ENCODE assay signal across 16 cellular contexts in the genomic region with DNA sequence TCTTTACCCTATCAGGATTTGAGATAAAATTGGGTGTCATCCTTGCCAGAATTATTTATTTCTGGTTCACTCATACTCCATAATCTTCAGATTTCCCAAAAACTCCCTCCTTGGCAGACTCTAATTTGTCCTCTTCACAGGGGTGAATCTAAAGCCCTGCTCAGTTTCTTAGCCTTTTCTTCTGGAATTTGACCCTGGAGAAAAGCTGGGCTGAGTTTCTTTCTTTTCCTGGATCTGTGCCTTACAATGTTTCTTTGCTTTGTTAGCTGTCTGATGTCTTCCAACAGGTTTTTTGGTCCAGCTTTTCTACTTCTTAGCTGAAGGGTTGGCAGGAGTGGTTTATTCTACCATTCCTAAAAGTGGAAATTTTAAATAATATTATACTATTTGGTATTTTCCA.
"Had no signal": no experiment of that assay in that cellular context is flagged by ENCODE, and none has a peak within 500 bp of the region (broad histone marks: within the 10 kb centered on the region; RNA-seq: fewer than 3 reads in every experiment).

No MANE protein-coding gene starts in this region.

- H3K27ac Mint-ChIP-seq: activated naive CD8-positive, alpha-beta T cell treated with anti-CD3 and anti-CD28 coated beads for 36 hours had no signal

- H3K27me3 ChIP-seq: breast epithelium had no signal

- H3K9me3 ChIP-seq: breast epithelium, lower lobe of right lung, prostate gland had no signal

- H3K4me3 Mint-ChIP-seq: activated naive CD8-positive, alpha-beta T cell treated with anti-CD3 and anti-CD28 coated beads for 36 hours; activated T-cell treated with anti-CD3 and anti-CD28 coated beads, Interleukin-2, amount 50 U/mL, for 4 hours; naive B cell had no signal

- DNase-seq: activated CD4-positive, alpha-beta T cell treated with anti-CD3 and anti-CD28 coated beads, Interleukin-2, amount 50 U/mL, for 4 hours; activated gamma-delta T cell; activated naive CD8-positive, alpha-beta T cell treated with anti-CD3 and anti-CD28 coated beads for 36 hours; activated T-cell treated with anti-CD3 and anti-CD28 coated beads, Interleukin-2, amount 50 U/mL, for 4 hours; anterior cingulate cortex; hypothalamus; kidney glomerular epithelial cell; lower lobe of right lung; naive B cell; stimulated activated CD4-positive, alpha-beta T cell treated with anti-CD3 and anti-CD28 coated beads, Interleukin-4, amount 100 ng/mL, for 1 hour; stimulated activated CD8-positive, alpha-beta memory T cell treated with anti-CD3 and anti-CD28 coated beads, Interleukin-4, amount 100 ng/mL, for 48 hours; stimulated activated naive CD8-positive, alpha-beta T cell treated with anti-CD3 and anti-CD28 coated beads, Interleukin-15, Interleukin-2, amounts not matched to agents 100 U/mL and 50 U/mL, for 24 hours; SW 1271 had no signal

- H3K36me3 ChIP-seq: breast epithelium, lower lobe of right lung, prostate gland had no signal

- H3K4me1 ChIP-seq: breast epithelium, lower lobe of right lung, prostate gland had no signal

- ATAC-seq: activated CD4-positive, CD25-positive, alpha-beta regulatory T cell treated with anti-CD3 and anti-CD28 coated beads, Interleukin-2, amount 50 U/mL, for 24 hours; activated T-cell treated with anti-CD3 and anti-CD28 coated beads, Interleukin-2, amount 50 U/mL, for 4 hours; lower lobe of right lung; stimulated activated naive CD8-positive, alpha-beta T cell treated with anti-CD3 and anti-CD28 coated beads, Interleukin-15, Interleukin-2, amounts not matched to agents 100 U/mL and 50 U/mL, for 24 hours had no signal

- H3K9me3 Mint-ChIP-seq: activated naive CD8-positive, alpha-beta T cell treated with anti-CD3 and anti-CD28 coated beads for 36 hours; activated T-cell treated with anti-CD3 and anti-CD28 coated beads, Interleukin-2, amount 50 U/mL, for 4 hours had no signal

- H3K4me3 ChIP-seq: breast epithelium, lower lobe of right lung, prostate gland had no signal

- H3K4me1 Mint-ChIP-seq: activated naive CD8-positive, alpha-beta T cell treated with anti-CD3 and anti-CD28 coated beads for 36 hours; naive B cell had no signal

- H3K27ac ChIP-seq: breast epithelium, lower lobe of right lung, prostate gland had no signal

- H3K36me3 Mint-ChIP-seq: activated naive CD8-positive, alpha-beta T cell treated with anti-CD3 and anti-CD28 coated beads for 36 hours; naive B cell had no signal
